In the genomic region with DNA sequence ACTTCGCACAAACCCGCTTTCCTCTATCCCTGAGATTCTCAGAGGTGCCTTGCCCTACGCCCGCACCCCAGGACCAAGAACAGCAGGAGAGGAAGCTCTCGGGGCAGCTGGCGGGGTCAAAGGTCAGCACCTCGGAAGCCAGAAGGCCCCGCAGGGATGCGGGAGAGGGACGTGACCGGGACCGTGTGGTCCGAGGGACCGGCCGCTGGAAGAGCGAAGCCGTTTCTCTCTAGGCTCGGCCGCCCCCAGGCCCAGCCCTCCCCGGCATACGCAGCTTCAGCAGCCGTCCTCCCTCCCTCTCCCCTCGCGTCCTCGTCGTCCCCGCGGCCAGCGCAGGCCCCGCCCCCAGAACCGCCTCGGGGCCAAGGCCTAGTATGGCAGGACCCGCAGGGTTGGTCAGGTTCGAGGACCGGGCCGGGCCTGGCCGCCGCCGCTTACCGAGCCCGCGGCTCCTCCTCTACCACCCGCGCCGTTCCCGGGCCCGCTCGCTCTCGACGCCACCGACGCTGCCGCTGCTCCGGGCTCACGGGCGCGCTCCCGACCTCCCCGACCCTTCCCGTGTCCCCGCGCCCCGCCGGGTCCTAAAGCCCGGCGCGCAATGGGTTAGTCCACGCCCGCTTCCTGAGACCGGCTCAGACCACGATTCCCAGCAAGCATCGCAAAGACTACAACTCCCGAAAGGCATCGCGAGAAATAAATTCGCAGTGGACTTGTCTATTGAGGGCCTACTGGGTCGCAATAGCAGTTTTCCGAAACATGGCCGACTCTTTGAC, we compare ENCODE assay signal across 9 cellular contexts. TPM values are rescaled to one million over a fixed set of nuclear protein-coding genes. Genes with fewer than 3 reads are reported as not detected.
DNase-seq lines count a peak whose midpoint lies in the region; ATAC-seq, FAIRE-seq and TF ChIP-seq lines count a peak whose summit lies in the region.
"Had no signal": no experiment of that assay in that cellular context is flagged by ENCODE, and none has a peak within 500 bp of the region (broad histone marks: within the 10 kb centered on the region; RNA-seq: fewer than 3 reads in every experiment).

A gene with protein sequence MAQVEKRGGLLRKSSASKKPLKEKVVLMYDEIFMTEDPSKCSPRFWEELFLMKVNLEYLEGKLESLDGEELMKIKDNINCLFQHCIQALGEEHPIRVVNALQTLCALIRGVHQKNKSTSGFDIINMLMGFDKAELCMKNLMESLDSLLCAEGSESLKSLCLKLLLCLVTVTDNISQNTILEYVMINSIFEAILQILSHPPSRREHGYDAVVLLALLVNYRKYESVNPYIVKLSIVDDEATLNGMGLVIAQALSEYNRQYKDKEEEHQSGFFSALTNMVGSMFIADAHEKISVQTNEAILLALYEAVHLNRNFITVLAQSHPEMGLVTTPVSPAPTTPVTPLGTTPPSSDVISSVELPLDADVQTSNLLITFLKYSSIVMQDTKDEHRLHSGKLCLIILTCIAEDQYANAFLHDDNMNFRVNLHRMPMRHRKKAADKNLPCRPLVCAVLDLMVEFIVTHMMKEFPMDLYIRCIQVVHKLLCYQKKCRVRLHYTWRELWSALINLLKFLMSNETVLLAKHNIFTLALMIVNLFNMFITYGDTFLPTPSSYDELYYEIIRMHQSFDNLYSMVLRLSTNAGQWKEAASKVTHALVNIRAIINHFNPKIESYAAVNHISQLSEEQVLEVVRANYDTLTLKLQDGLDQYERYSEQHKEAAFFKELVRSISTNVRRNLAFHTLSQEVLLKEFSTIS (minus strand): TSS at position 527 of the 773 bp plus-strand sequence. CDS start 16,059 bp downstream, outside the sequence.

- DNase-seq in AG09309 (ENCODE audit: low read depth) = peak; percentile 87
- peak; percentile 87 to 95 for DNase-seq in NCI-H446 (lab: John Stamatoyannopoulos, UW)
- peak; percentile 85 for DNase-seq in activated CD4-positive, CD25-positive, alpha-beta regulatory T cell treated with anti-CD3 and anti-CD28 coated beads, Interleukin-2, amount 50 U/mL, for 72 hours
- DNase-seq in cerebellar nuclear complex (lab: John Stamatoyannopoulos, UW) = peak; percentile 91 to 93
- DNase-seq in kidney = peak; percentile 96
- peak; percentile 94 for DNase-seq in stimulated activated CD4-positive, alpha-beta T cell treated with anti-CD3 and anti-CD28 coated beads, Interleukin-15, amount 100 ng/mL, for 24 hours

- peak within 1 kb of the TSS; percentile 86 to 91 for H3K27ac ChIP-seq in kidney (ENCODE audit: low read depth in 2 of 2, low read length in 2 of 2)

- TF ChIP-seq CTCF in AG09309 (IDR thresholded peaks at IDR 0.05; ENCODE audit: control insufficient read depth, insufficient read depth, low read depth, low read length, missing control alignments) (no peak), kidney (IDR thresholded peaks at IDR 0.05; ENCODE audit: borderline replicate concordance, extremely low read depth, insufficient read depth) (no peak)

- H3K9ac ChIP-seq in kidney (ENCODE audit: low read length in 2 of 2) = peak within 1 kb of the TSS; percentile 93 to 96

- H3K4me1 ChIP-seq in kidney (ENCODE audit: control insufficient read depth in 1 of 2, insufficient read depth in 1 of 2, low read depth in 1 of 2, low read length in 2 of 2) = peaks cover 2 to 3% of the 10 kb centered on the region in 2 donors

- H3K4me3 ChIP-seq in AG09309 (ENCODE audit: control insufficient read depth, low read depth, low read length) (peak within 1 kb of the TSS; percentile 94), kidney (ENCODE audit: low read length in 2 of 2) (peak within 1 kb of the TSS; percentile 96 to 97)

- intact Hi-C loops in kidney (cut with DNase I) = no loop called here

- no peak for FAIRE-seq in kidney (lab: Jason Lieb, UNC)
- FAIRE-seq: colon had no signal

- H3K36me3 ChIP-seq in kidney (ENCODE audit: control insufficient read depth in 1 of 2, insufficient read depth in 2 of 2, low read length in 2 of 2) = no peaks in the 10 kb centered on the region

- peak; percentile 92 for ATAC-seq in GM19023 (IDR thresholded peaks at IDR 0.05; ENCODE audit: unreplicated experiment)
- peak; percentile 95 for ATAC-seq in HG03280 (IDR thresholded peaks at IDR 0.05; ENCODE audit: unreplicated experiment)

- no peaks in the 10 kb centered on the region for H3K9me3 ChIP-seq in kidney (ENCODE audit: control insufficient read depth in 1 of 2, low read length in 2 of 2)

RNA-seq across cellular contexts. Expression of the gene that starts here (rescaled TPM):
- 26.1 TPM for total RNA-seq in kidney
- 14.0 TPM for polyA plus RNA-seq in kidney (ENCODE audit: insufficient read depth, low read depth, low replicate concordance)

Comparison
In these comparisons a context has a peak if more than half of its experiments do, and no peak if none do; other contexts are left out.
1. Peak in every context shown above with its lines: DNase-seq, ATAC-seq, H3K4me3 ChIP-seq and H3K27ac ChIP-seq.